Comparison of ENCODE assay signal across 11 cellular contexts in the genomic region with DNA sequence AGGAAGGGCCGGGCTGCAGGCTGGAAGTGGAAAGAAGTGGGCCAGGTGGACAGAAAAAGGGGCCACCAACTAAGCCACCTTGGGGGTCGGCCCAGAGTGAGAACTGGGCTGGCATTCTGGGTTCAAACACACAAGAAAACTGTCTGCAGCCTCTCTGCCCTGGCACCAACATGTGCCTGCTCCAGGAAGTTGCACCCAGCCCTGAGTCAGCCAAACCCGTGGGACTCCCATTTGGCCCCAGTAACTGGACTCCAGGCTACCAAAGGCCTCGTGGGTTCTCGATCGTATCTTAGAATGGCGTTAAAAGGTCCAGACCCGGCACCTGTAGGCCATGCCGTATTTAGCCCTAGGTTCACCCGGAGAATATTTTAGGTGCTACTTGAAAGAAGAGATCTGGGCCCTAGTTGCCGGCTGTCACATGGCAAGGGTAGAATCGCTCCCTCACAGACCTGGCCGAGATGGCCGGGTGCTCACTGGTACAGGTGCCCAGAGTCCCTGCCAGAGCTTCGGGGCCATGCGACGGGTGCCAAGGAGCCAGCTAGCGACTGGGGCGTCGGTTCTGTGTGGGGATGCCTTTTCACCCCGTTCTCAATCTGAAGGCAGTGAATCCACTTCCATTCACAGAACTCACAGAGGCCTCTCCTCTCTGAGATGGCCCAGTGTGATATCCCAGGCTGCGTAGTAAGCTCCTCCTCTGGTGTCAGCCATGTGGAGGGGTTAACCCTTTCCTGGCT.
DNase-seq lines count a peak whose midpoint lies in the region; ATAC-seq, FAIRE-seq and TF ChIP-seq lines count a peak whose summit lies in the region.
"Had no signal": no experiment of that assay in that cellular context is flagged by ENCODE, and none has a peak within 500 bp of the region (broad histone marks: within the 10 kb centered on the region; RNA-seq: fewer than 3 reads in every experiment).

No MANE protein-coding gene starts in this region.

- H3K27ac ChIP-seq in right lobe of liver, result peak overlapping the region in 1 of 3 donors; percentile 25

- peak; percentile 19 for TF ChIP-seq POLR2A in right lobe of liver (IDR thresholded peaks at IDR 0.05)

- H3K27ac Mint-ChIP-seq in stimulated activated naive CD8-positive, alpha-beta T cell treated with anti-CD3 and anti-CD28 coated beads, Interleukin-15, amount 100 ng/mL, for 72 hours, result no peak overlapping the region
- H3K27ac Mint-ChIP-seq: immature natural killer cell; T-helper 2 cell treated with Interferon-gamma antibody and Interleukin-4, amounts not matched to agents 5 μg/mL and 100 μg/mL, for 36 hours had no signal

- peak overlapping the region in 1 of 2 donors; percentile 41 for H3K4me3 Mint-ChIP-seq in stimulated activated naive CD8-positive, alpha-beta T cell treated with anti-CD3 and anti-CD28 coated beads, Interleukin-15, amount 100 ng/mL, for 72 hours

- no peaks in the 10 kb centered on the region for H3K27me3 Mint-ChIP-seq in stimulated activated naive CD8-positive, alpha-beta T cell treated with anti-CD3 and anti-CD28 coated beads, Interleukin-15, amount 100 ng/mL, for 72 hours

- WGBS in right lobe of liver (ENCODE audit: insufficient coverage, low coverage, low lambda C conversion rate, missing lambda C conversion rate), result 60% methylated on average over 6 of the region's 22 CpGs

- intact Hi-C loops in right lobe of liver (cut with DNase I), result no loop called here

- no peaks in the 10 kb centered on the region for H3K9me3 Mint-ChIP-seq in stimulated activated naive CD8-positive, alpha-beta T cell treated with anti-CD3 and anti-CD28 coated beads, Interleukin-15, amount 100 ng/mL, for 72 hours
- H3K9me3 Mint-ChIP-seq: T-helper 2 cell treated with Interferon-gamma antibody and Interleukin-4, amounts not matched to agents 5 μg/mL and 100 μg/mL, for 36 hours had no signal

- no peak for DNase-seq in stimulated activated naive CD8-positive, alpha-beta T cell treated with anti-CD3 and anti-CD28 coated beads, Interleukin-15, amount 100 ng/mL, for 72 hours
- no peak for DNase-seq in stimulated activated naive CD8-positive, alpha-beta T cell treated with anti-CD3 and anti-CD28 coated beads, Interleukin-15, Interleukin-2, amounts not matched to agents 100 U/mL and 50 U/mL, for 24 hours
- DNase-seq in bronchial epithelial cell (ENCODE audit: low read depth) (peak; percentile 28), right lobe of liver (peak; percentile 60 to 73 (median 62)), HTR-8/SVneo (ENCODE audit: insufficient read length, low spot score) (no peak), AML-193 (lab: John Stamatoyannopoulos, UW) (no peak), ecto neural progenitor cell (ENCODE audit: low spot score) (no peak)
- DNase-seq: immature natural killer cell, NCI-H187 treated with DMSO at 0.1 percent for 48 hours had no signal

- peak; percentile 4 for ATAC-seq in stimulated activated naive CD8-positive, alpha-beta T cell treated with anti-CD3 and anti-CD28 coated beads, Interleukin-15, amount 100 ng/mL, for 72 hours
- ATAC-seq in stimulated activated naive CD8-positive, alpha-beta T cell treated with anti-CD3 and anti-CD28 coated beads, Interleukin-15, Interleukin-2, amounts not matched to agents 100 U/mL and 50 U/mL, for 24 hours, result no peak
- ATAC-seq in right lobe of liver (peak; percentile 57 to 74 (median 63)), HG03439 (IDR thresholded peaks at IDR 0.05; ENCODE audit: unreplicated experiment) (no peak)

- H3K36me3 ChIP-seq in bronchial epithelial cell (ENCODE audit: control insufficient read depth, insufficient read depth, low read length) (peaks cover 2% of the 10 kb centered on the region), right lobe of liver (no peaks in the 10 kb centered on the region)

- H3K27me3 ChIP-seq in bronchial epithelial cell (ENCODE audit: control insufficient read depth, insufficient read depth, low read length) (no peaks in the 10 kb centered on the region), right lobe of liver (no peaks in the 10 kb centered on the region)

- no peaks in the 10 kb centered on the region for H3K9me3 ChIP-seq in right lobe of liver

- peaks cover 0 to 51% (median 15%) of the 10 kb centered on the region in 4 donors for H3K4me1 ChIP-seq in right lobe of liver

- peaks cover 53% of the 10 kb centered on the region for H3K4me1 Mint-ChIP-seq in stimulated activated naive CD8-positive, alpha-beta T cell treated with anti-CD3 and anti-CD28 coated beads, Interleukin-15, amount 100 ng/mL, for 72 hours

- FAIRE-seq in bronchial epithelial cell (lab: Jason Lieb, UNC) (no peak), HTR-8/SVneo (lab: Jason Lieb, UNC) (no peak)

- H3K4me3 ChIP-seq in bronchial epithelial cell (ENCODE audit: low read depth, low read length) (no peak overlapping the region), right lobe of liver (peak overlapping the region in 1 of 3 donors; percentile 10)

- TF ChIP-seq CTCF in bronchial epithelial cell (IDR thresholded peaks at IDR 0.05; ENCODE audit: insufficient read depth, low read length, severe bottlenecking), result no peak
- no peak for TF ChIP-seq CTCF in right lobe of liver (IDR thresholded peaks at IDR 0.05)

Comparison
In these comparisons a context has a peak if more than half of its experiments do, and no peak if none do; other contexts are left out.
1. ATAC-seq: peak in stimulated activated naive CD8-positive, alpha-beta T cell treated with anti-CD3 and anti-CD28 coated beads, Interleukin-15, amount 100 ng/mL, for 72 hours (single experiment) and right lobe of liver (4 of 4); none in stimulated activated naive CD8-positive, alpha-beta T cell treated with anti-CD3 and anti-CD28 coated beads, Interleukin-15, Interleukin-2, amounts not matched to agents 100 U/mL and 50 U/mL, for 24 hours (single experiment) and HG03439 (single experiment).
2. DNase-seq: peak in bronchial epithelial cell (single experiment) and right lobe of liver (3 of 3); none in stimulated activated naive CD8-positive, alpha-beta T cell treated with anti-CD3 and anti-CD28 coated beads, Interleukin-15, amount 100 ng/mL, for 72 hours (0 of 2), stimulated activated naive CD8-positive, alpha-beta T cell treated with anti-CD3 and anti-CD28 coated beads, Interleukin-15, Interleukin-2, amounts not matched to agents 100 U/mL and 50 U/mL, for 24 hours (single experiment), HTR-8/SVneo (single experiment), AML-193 (0 of 2) and ecto neural progenitor cell (single experiment).